In genomic region chr22:37563153-37564081, GRCh38 we compare ENCODE assay signal across 1 cellular context.
TF ChIP-seq lines count a peak whose summit lies in the region.

No MANE protein-coding gene starts in this region.

TF ChIP-seq in HepG2, 621 proteins besides CTCF, POLR2A, EP300 and RAD21 (continued from another document and continues in another):
- TF ChIP-seq ZNF569 (CRISPR knock-in tag; IDR thresholded peaks at IDR 0.05; ENCODE audit: borderline replicate concordance) (no peak), ZBTB38 (CRISPR knock-in tag; IDR thresholded peaks at IDR 0.05) (0 out of 2 replicates have a peak, but pooled peaks have one; percentile 45), ZFYVE20 (CRISPR knock-in tag; IDR thresholded peaks at IDR 0.05; ENCODE audit: borderline replicate concordance, low read depth) (no peak), GLMP (CRISPR knock-in tag; IDR thresholded peaks at IDR 0.05; ENCODE audit: borderline replicate concordance) (no peak), ZNF792 (CRISPR knock-in tag; IDR thresholded peaks at IDR 0.05) (no peak), CSRNP2 (CRISPR knock-in tag; conservative IDR thresholded peaks at IDR 0.05; ENCODE audit: low read depth) (no peak), KDM3A (CRISPR knock-in tag; IDR thresholded peaks at IDR 0.05; ENCODE audit: low read depth) (peak; percentile 43; the same call in 1 of the 2 replicates), RFX3 (CRISPR knock-in tag; IDR thresholded peaks at IDR 0.05) (no peak), BRCA1 (CRISPR knock-in tag; IDR thresholded peaks at IDR 0.05) (no peak), GPN1 (CRISPR knock-in tag; IDR thresholded peaks at IDR 0.05; ENCODE audit: borderline replicate concordance) (no peak), TRIM24 (CRISPR knock-in tag; IDR thresholded peaks at IDR 0.05) (no peak), GFI1 (CRISPR knock-in tag; IDR thresholded peaks at IDR 0.05; ENCODE audit: borderline replicate concordance) (0 out of 2 replicates have a peak, but pooled peaks have one; percentile 17), MAFF (IDR thresholded peaks at IDR 0.05; ENCODE audit: low read depth, low read length) (no peak; the same call in 1 of the 2 replicates), ZNF282 (IDR thresholded peaks at IDR 0.05; ENCODE audit: partially characterized antibody) (no peak), HNRNPLL (IDR thresholded peaks at IDR 0.05; ENCODE audit: low read depth, low read length, poor library complexity, severe bottlenecking) (no peak), ZNF343 (CRISPR knock-in tag; IDR thresholded peaks at IDR 0.05) (no peak), RBAK (CRISPR knock-in tag; IDR thresholded peaks at IDR 0.05) (no peak), ZSCAN21 (CRISPR knock-in tag; IDR thresholded peaks at IDR 0.05; ENCODE audit: borderline replicate concordance) (no peak; the same call in 1 of the 2 replicates), ZNF34 (CRISPR knock-in tag; IDR thresholded peaks at IDR 0.05; ENCODE audit: borderline replicate concordance) (peak; percentile 49; the same call in 1 of the 2 replicates), EEA1 (CRISPR knock-in tag; IDR thresholded peaks at IDR 0.05; ENCODE audit: borderline replicate concordance) (no peak), TCF7 (IDR thresholded peaks at IDR 0.05; ENCODE audit: low read depth) (peak; percentile 7; the same call in 1 of the 2 replicates), ZNF788 (CRISPR knock-in tag; IDR thresholded peaks at IDR 0.05; ENCODE audit: borderline replicate concordance) (peak; percentile 57; the same call in 1 of the 2 replicates), ZFP36 (IDR thresholded peaks at IDR 0.05; ENCODE audit: borderline replicate concordance, low read depth, low read length, partially characterized antibody) (no peak), KAT8 (CRISPR knock-in tag; IDR thresholded peaks at IDR 0.05) (0 out of 2 replicates have a peak, but pooled peaks have one; percentile 17), THYN1 (CRISPR knock-in tag; IDR thresholded peaks at IDR 0.05; ENCODE audit: borderline replicate concordance, low read depth) (no peak), ARNTL (CRISPR knock-in tag; IDR thresholded peaks at IDR 0.05) (no peak), SPEN (CRISPR knock-in tag; IDR thresholded peaks at IDR 0.05; ENCODE audit: low read depth) (0 out of 2 replicates have a peak, but pooled peaks have one; percentile 34), ZNF326 (CRISPR knock-in tag; IDR thresholded peaks at IDR 0.05; ENCODE audit: borderline replicate concordance) (0 out of 2 replicates have a peak, but pooled peaks have one; percentile 6), SP140L (CRISPR knock-in tag; IDR thresholded peaks at IDR 0.05; ENCODE audit: borderline replicate concordance) (no peak), MTF2 (CRISPR knock-in tag; IDR thresholded peaks at IDR 0.05; ENCODE audit: borderline replicate concordance) (no peak), ZBTB21 (CRISPR knock-in tag; IDR thresholded peaks at IDR 0.05) (peak; percentile 74), REPIN1 (CRISPR knock-in tag; IDR thresholded peaks at IDR 0.05; ENCODE audit: borderline replicate concordance, low read depth) (no peak), ESRRA (CRISPR knock-in tag; IDR thresholded peaks at IDR 0.05; ENCODE audit: low read depth) (0 out of 2 replicates have a peak, but pooled peaks have one; percentile 20), HNRNPH1 (optimal IDR thresholded peaks at IDR 0.05; ENCODE audit: low read depth, low read length) (no peak), FOXM1 (CRISPR knock-in tag; IDR thresholded peaks at IDR 0.05) (no peak), DR1 (CRISPR knock-in tag; IDR thresholded peaks at IDR 0.05) (no peak), EED (CRISPR knock-in tag; IDR thresholded peaks at IDR 0.05) (no peak), MED1 (CRISPR knock-in tag; IDR thresholded peaks at IDR 0.05) (peak; percentile 80), FIP1L1 (IDR thresholded peaks at IDR 0.05; ENCODE audit: borderline replicate concordance, insufficient read depth, low read depth, low read length) (no peak), ZNF549 (CRISPR knock-in tag; IDR thresholded peaks at IDR 0.05) (no peak), KLF13 (CRISPR knock-in tag; IDR thresholded peaks at IDR 0.05) (no peak), GTF3A (CRISPR knock-in tag; conservative IDR thresholded peaks at IDR 0.05) (no peak), ZNF234 (CRISPR knock-in tag; conservative IDR thresholded peaks at IDR 0.05) (no peak), KDM1A (CRISPR knock-in tag; IDR thresholded peaks at IDR 0.05) (no peak), HCFC1 (IDR thresholded peaks at IDR 0.05; ENCODE audit: low read depth, low read length) (no peak), PCBP1 (IDR thresholded peaks at IDR 0.05; ENCODE audit: borderline replicate concordance, low read depth, low read length) (no peak), ZNF781 (CRISPR knock-in tag; IDR thresholded peaks at IDR 0.05; ENCODE audit: borderline replicate concordance, not compliant biosample characterization) (no peak), ZNF276 (CRISPR knock-in tag; IDR thresholded peaks at IDR 0.05; ENCODE audit: low read depth) (no peak), ZNF83 (CRISPR knock-in tag; IDR thresholded peaks at IDR 0.05; ENCODE audit: borderline replicate concordance) (no peak), ZNF768 (CRISPR knock-in tag; IDR thresholded peaks at IDR 0.05) (0 out of 2 replicates have a peak, but pooled peaks have one; percentile 13), ELF3 (CRISPR knock-in tag; IDR thresholded peaks at IDR 0.05) (peak; percentile 55; the same call in 1 of the 2 replicates), MED8 (CRISPR knock-in tag; IDR thresholded peaks at IDR 0.05; ENCODE audit: insufficient replicate concordance) (no peak), ZNF430 (CRISPR knock-in tag; IDR thresholded peaks at IDR 0.05) (0 out of 2 replicates have a peak, but pooled peaks have one; percentile 34), KLF12 (CRISPR knock-in tag; IDR thresholded peaks at IDR 0.05; ENCODE audit: borderline replicate concordance) (no peak)
- TF ChIP-seq, protein P1, sequence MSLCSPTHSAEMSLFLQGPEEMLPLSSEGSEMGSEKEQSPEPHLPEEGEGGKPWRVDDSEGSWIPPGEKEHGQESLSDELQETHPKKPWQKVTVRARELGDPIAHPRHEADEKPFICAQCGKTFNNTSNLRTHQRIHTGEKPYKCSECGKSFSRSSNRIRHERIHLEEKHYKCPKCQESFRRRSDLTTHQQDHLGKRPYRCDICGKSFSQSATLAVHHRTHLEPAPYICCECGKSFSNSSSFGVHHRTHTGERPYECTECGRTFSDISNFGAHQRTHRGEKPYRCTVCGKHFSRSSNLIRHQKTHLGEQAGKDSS (CRISPR knock-in tag; IDR thresholded peaks at IDR 0.05; ENCODE audit: borderline replicate concordance, low read depth) = no peak
- TF ChIP-seq, protein P2, sequence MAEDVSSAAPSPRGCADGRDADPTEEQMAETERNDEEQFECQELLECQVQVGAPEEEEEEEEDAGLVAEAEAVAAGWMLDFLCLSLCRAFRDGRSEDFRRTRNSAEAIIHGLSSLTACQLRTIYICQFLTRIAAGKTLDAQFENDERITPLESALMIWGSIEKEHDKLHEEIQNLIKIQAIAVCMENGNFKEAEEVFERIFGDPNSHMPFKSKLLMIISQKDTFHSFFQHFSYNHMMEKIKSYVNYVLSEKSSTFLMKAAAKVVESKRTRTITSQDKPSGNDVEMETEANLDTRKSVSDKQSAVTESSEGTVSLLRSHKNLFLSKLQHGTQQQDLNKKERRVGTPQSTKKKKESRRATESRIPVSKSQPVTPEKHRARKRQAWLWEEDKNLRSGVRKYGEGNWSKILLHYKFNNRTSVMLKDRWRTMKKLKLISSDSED (CRISPR knock-in tag; IDR thresholded peaks at IDR 0.05) = no peak
- TF ChIP-seq, protein P3, sequence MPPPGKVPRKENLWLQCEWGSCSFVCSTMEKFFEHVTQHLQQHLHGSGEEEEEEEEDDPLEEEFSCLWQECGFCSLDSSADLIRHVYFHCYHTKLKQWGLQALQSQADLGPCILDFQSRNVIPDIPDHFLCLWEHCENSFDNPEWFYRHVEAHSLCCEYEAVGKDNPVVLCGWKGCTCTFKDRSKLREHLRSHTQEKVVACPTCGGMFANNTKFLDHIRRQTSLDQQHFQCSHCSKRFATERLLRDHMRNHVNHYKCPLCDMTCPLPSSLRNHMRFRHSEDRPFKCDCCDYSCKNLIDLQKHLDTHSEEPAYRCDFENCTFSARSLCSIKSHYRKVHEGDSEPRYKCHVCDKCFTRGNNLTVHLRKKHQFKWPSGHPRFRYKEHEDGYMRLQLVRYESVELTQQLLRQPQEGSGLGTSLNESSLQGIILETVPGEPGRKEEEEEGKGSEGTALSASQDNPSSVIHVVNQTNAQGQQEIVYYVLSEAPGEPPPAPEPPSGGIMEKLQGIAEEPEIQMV (CRISPR knock-in tag; IDR thresholded peaks at IDR 0.05; ENCODE audit: low read depth) = no peak
- TF ChIP-seq, protein P4, sequence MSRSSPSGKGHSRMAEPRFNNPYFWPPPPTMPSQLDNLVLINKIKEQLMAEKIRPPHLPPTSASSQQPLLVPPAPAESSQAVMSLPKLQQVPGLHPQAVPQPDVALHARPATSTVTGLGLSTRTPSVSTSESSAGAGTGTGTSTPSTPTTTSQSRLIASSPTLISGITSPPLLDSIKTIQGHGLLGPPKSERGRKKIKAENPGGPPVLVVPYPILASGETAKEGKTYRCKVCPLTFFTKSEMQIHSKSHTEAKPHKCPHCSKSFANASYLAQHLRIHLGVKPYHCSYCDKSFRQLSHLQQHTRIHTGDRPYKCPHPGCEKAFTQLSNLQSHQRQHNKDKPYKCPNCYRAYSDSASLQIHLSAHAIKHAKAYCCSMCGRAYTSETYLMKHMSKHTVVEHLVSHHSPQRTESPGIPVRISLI (CRISPR knock-in tag; IDR thresholded peaks at IDR 0.05; ENCODE audit: borderline replicate concordance) = no peak
- TF ChIP-seq, protein P5, sequence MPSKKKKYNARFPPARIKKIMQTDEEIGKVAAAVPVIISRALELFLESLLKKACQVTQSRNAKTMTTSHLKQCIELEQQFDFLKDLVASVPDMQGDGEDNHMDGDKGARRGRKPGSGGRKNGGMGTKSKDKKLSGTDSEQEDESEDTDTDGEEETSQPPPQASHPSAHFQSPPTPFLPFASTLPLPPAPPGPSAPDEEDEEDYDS (CRISPR knock-in tag; IDR thresholded peaks at IDR 0.05) = peak; percentile 64
- TF ChIP-seq, protein P6, sequence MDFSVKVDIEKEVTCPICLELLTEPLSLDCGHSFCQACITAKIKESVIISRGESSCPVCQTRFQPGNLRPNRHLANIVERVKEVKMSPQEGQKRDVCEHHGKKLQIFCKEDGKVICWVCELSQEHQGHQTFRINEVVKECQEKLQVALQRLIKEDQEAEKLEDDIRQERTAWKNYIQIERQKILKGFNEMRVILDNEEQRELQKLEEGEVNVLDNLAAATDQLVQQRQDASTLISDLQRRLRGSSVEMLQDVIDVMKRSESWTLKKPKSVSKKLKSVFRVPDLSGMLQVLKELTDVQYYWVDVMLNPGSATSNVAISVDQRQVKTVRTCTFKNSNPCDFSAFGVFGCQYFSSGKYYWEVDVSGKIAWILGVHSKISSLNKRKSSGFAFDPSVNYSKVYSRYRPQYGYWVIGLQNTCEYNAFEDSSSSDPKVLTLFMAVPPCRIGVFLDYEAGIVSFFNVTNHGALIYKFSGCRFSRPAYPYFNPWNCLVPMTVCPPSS (IDR thresholded peaks at IDR 0.05) = no peak
- TF ChIP-seq, protein P7, sequence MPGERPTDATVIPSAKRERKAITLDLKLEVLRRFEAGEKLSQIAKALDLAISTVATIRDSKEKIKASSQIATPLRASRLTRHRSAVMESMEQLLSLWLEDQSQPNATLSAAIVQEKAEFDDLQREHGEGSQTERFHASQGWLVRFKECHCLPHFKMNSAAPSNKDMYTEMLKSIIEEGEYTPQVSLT (CRISPR knock-in tag; IDR thresholded peaks at IDR 0.05; ENCODE audit: borderline replicate concordance, low read depth) = no peak
- TF ChIP-seq, protein P8, sequence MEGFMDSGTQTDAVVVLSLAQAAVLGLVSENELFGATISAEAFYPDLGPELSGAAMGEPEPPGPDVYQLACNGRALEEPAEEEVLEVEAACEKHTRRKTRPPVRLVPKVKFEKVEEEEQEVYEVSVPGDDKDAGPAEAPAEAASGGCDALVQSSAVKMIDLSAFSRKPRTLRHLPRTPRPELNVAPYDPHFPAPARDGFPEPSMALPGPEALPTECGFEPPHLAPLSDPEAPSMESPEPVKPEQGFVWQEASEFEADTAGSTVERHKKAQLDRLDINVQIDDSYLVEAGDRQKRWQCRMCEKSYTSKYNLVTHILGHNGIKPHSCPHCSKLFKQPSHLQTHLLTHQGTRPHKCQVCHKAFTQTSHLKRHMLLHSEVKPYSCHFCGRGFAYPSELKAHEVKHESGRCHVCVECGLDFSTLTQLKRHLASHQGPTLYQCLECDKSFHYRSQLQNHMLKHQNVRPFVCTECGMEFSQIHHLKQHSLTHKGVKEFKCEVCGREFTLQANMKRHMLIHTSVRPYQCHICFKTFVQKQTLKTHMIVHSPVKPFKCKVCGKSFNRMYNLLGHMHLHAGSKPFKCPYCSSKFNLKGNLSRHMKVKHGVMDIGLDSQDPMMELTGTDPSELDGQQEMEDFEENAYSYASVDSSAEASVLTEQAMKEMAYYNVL (CRISPR knock-in tag; IDR thresholded peaks at IDR 0.05; ENCODE audit: borderline replicate concordance) = no peak; the same call in 1 of the 2 replicates
